18 cellular contexts compared by ENCODE assay signal in the genomic region with DNA sequence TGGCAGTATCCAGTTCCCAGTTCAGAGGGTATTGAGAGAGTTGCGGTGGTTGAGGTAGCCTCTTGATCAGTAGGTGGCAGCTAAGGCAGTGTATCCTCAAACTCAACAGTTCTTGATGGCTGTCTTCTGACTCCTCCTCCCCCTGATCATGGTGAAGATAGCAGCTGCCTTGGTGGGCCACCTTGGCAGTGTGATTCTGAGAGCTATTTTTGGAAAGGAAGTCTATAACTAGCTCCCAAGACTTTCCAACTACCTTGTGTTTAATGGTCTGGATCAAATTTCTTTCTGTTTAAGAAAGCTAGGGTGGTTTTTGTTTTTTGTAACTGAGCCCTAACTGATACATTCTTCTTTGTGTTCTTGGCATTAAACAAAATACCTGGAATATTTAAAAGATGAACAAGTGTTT. TPM values are rescaled to one million over a fixed set of nuclear protein-coding genes. Genes with fewer than 3 reads are reported as not detected.
DNase-seq lines count a peak whose midpoint lies in the region.
"Had no signal": no experiment of that assay in that cellular context is flagged by ENCODE, and none has a peak within 500 bp of the region (broad histone marks: within the 10 kb centered on the region; RNA-seq: fewer than 3 reads in every experiment).

No MANE protein-coding gene starts in this region.

- DNase-seq in EH (ENCODE audit: low read depth) (peak; percentile 31), M059J (ENCODE audit: low read depth) (peak; percentile 86), astrocyte of the hippocampus (ENCODE audit: low read depth, low spot score) (peak; percentile 79), left kidney (ENCODE audit: low read depth, low spot score) (peak; percentile 44), COLO668 (lab: John Stamatoyannopoulos, UW; ENCODE audit: unreplicated experiment) (no peak), hippocampal formation (lab: John Stamatoyannopoulos, UW) (no peak), foreskin melanocyte (no peak)
- DNase-seq in stimulated activated CD4-positive, alpha-beta T cell treated with anti-CD3 and anti-CD28 coated beads, Interleukin-2, amount 100 ng/mL, for 48 hours: no peak
- DNase-seq: activated CD4-positive, alpha-beta T cell treated with anti-CD3 and anti-CD28 coated beads for 48 hours; activated effector memory CD4-positive, alpha-beta T cell treated with Interleukin-2 at 50 U/mL for 16 hours; central memory CD4-positive, alpha-beta T cell; EL; NCI-H146; NCI-H2227 treated with DMSO at 0.1 percent for 48 hours; pancreas; Peyer's patch; stimulated activated CD4-positive, alpha-beta T cell treated with anti-CD3 and anti-CD28 coated beads, Interleukin-2, amount 100 ng/mL, for 24 hours; trophoblast cell had no signal

RNA-seq across cellular contexts. Expression of gene TBC1D19, which starts 10.5 kb away (rescaled TPM):
- 26.3 and 28.6 TPM in 2 replicates for total RNA-seq in M059J (2014; rRNA removed; shearing (Covaris generic))

Comparison
In these comparisons a context has a peak if more than half of its experiments do, and no peak if none do; other contexts are left out.
1. DNase-seq: peak in EH (single experiment), M059J (single experiment), astrocyte of the hippocampus (single experiment) and left kidney (single experiment); none in COLO668 (single experiment), stimulated activated CD4-positive, alpha-beta T cell treated with anti-CD3 and anti-CD28 coated beads, Interleukin-2, amount 100 ng/mL, for 48 hours (0 of 2), hippocampal formation (0 of 2) and foreskin melanocyte (single experiment).